8 cellular contexts compared by ENCODE assay signal in genomic region chr10:3471927-3472704, GRCh38.
DNase-seq lines count a peak whose midpoint lies in the region; ATAC-seq, FAIRE-seq and TF ChIP-seq lines count a peak whose summit lies in the region.

No MANE protein-coding gene starts in this region.

- peak; percentile 75 for FAIRE-seq in GM12878 (lab: Jason Lieb, UNC)

- BruUV-seq in GM12878 (replicated peaks; lab: Mats Ljungman, UMichigan): no TSS peak

- intact Hi-C loops in GM12878 (cut with micrococcal nuclease; ENCODE audit: unreplicated experiment): loop anchor here (10.0 kb wide), 1 partner anchor 313 kb away; the partner anchor contains the start of gene KLF6

- no peaks in the 10 kb centered on the region for H3K79me2 ChIP-seq in GM12878 (ENCODE audit: control insufficient read depth, insufficient read depth, low read length)

- H3K36me3 ChIP-seq in GM12878 (ENCODE audit: control insufficient read depth in 2 of 2, insufficient read depth in 2 of 2, low read length in 1 of 2) (no peaks in the 10 kb centered on the region), lung (ENCODE audit: control insufficient read depth in 2 of 2, insufficient read depth in 2 of 2, low read length in 2 of 2) (no peaks in the 10 kb centered on the region)

- POLR2A ChIA-PET in activated CD4-positive, alpha-beta T cell treated with anti-CD3 and anti-CD28 coated beads, Interleukin-2, amount 10 ng/mL, durations not matched to agents 7 days and 5 days (lab: Charles Lee): no interaction called here
- POLR2A ChIA-PET in GM12878 (lab: Charles Lee): interaction anchor here (0.6 kb wide), 1 partner anchor 10 kb away, joined by 3 read pairs; no protein-coding TSS in a partner anchor

- H3K27ac Mint-ChIP-seq in activated CD4-positive, alpha-beta T cell treated with anti-CD3 and anti-CD28 coated beads, Interleukin-2, amount 10 ng/mL, durations not matched to agents 7 days and 5 days: peak overlapping the region; percentile 85

- peak overlapping the region; percentile 14; the same call in 1 of the 2 replicates for H3K9ac ChIP-seq in GM12878 (ENCODE audit: control insufficient read depth, insufficient read depth, low read length)

- H3K4me3 ChIP-seq in GM12878: peak overlapping the region; percentile 47; the same call in 1 of the 2 replicates
- no peak overlapping the region for H3K4me3 ChIP-seq in lung

- H3K9me3 Mint-ChIP-seq in activated CD4-positive, alpha-beta T cell treated with anti-CD3 and anti-CD28 coated beads, Interleukin-2, amount 10 ng/mL, durations not matched to agents 7 days and 5 days: no peaks in the 10 kb centered on the region

- SMC1A ChIA-PET in GM12878 (lab: Charles Lee; ENCODE audit: uncharacterized antibody, unreplicated experiment): no interaction called here

- peaks cover 42% of the 10 kb centered on the region for H3K4me1 Mint-ChIP-seq in activated CD4-positive, alpha-beta T cell treated with anti-CD3 and anti-CD28 coated beads, Interleukin-2, amount 10 ng/mL, durations not matched to agents 7 days and 5 days

- no peak for ATAC-seq in GM12878
- no peak for ATAC-seq in lung (ENCODE audit: insufficient read depth, low FRiP score)
- no peak for ATAC-seq in GM18870 (IDR thresholded peaks at IDR 0.05; ENCODE audit: unreplicated experiment)

- H3K27ac ChIP-seq in GM12878 (ENCODE audit: control insufficient read depth, insufficient read depth) (peak overlapping the region; percentile 14), lung (ENCODE audit: low read depth in 1 of 2, low read length in 1 of 2) (peak overlapping the region; percentile 78 to 82), temporal lobe (ENCODE audit: low read depth, low read length) (peak overlapping the region; percentile 97)

- peak overlapping the region; percentile 65 for H3K4me3 Mint-ChIP-seq in activated CD4-positive, alpha-beta T cell treated with anti-CD3 and anti-CD28 coated beads, Interleukin-2, amount 10 ng/mL, durations not matched to agents 7 days and 5 days

- no peaks in the 10 kb centered on the region for H3K27me3 ChIP-seq in GM12878 (replicated peaks in 1 of 2; ENCODE audit: control insufficient read depth in 2 of 2, insufficient read depth in 2 of 2, low read length in 1 of 2)
- H3K27me3 ChIP-seq in lung (ENCODE audit: control insufficient read depth, insufficient read depth): no peaks in the 10 kb centered on the region

- H2AFZ ChIP-seq in GM12878 (ENCODE audit: control insufficient read depth, low read depth, low read length): peak overlapping the region; percentile 80

- no peak for TF ChIP-seq RAD21 in GM12878 (IDR thresholded peaks at IDR 0.05; ENCODE audit: insufficient read depth, low read depth, low read length)

- RAD21 ChIA-PET in GM12878 (lab: Charles Lee; ENCODE audit: unreplicated experiment): no interaction called here

- H3K9me3 ChIP-seq in GM12878 (replicated peaks; ENCODE audit: control insufficient read depth, insufficient read depth, low read length) (no peaks in the 10 kb centered on the region), lung (ENCODE audit: control insufficient read depth in 2 of 2, insufficient read depth in 1 of 2, low read length in 1 of 2) (no peaks in the 10 kb centered on the region)

- H3K27me3 Mint-ChIP-seq in activated CD4-positive, alpha-beta T cell treated with anti-CD3 and anti-CD28 coated beads, Interleukin-2, amount 10 ng/mL, durations not matched to agents 7 days and 5 days: peaks cover 15% of the 10 kb centered on the region

- TF ChIP-seq EP300 in GM12878 (IDR thresholded peaks at IDR 0.05; ENCODE audit: borderline replicate concordance in 1 of 2, control insufficient read depth in 1 of 2, low read depth in 2 of 2, low read length in 2 of 2): no peak

- CTCF ChIA-PET in activated CD4-positive, alpha-beta T cell treated with anti-CD3 and anti-CD28 coated beads, Interleukin-2, amount 10 ng/mL, durations not matched to agents 7 days and 5 days (lab: Charles Lee): no interaction called here
- CTCF ChIA-PET in GM12878 (lab: Yijun Ruan, JAX): no interaction called here

- H3K4me2 ChIP-seq in GM12878 (ENCODE audit: control insufficient read depth, insufficient read depth): peak overlapping the region; percentile 58

- peaks cover 13% of the 10 kb centered on the region for H3K4me1 ChIP-seq in GM12878 (ENCODE audit: control insufficient read depth, insufficient read depth, low read length)
- H3K4me1 ChIP-seq in lung (ENCODE audit: control insufficient read depth in 2 of 2, insufficient read depth in 2 of 2, low read length in 2 of 2): peaks cover 0 to 16% of the 10 kb centered on the region in 2 donors

- no peaks in the 10 kb centered on the region for H4K20me1 ChIP-seq in GM12878 (ENCODE audit: control insufficient read depth, insufficient read depth)

- in situ Hi-C loops in GM12878 (cut with MboI): no loop called here

- TF ChIP-seq CTCF in GM12878 (IDR thresholded peaks at IDR 0.05 in 2 of 3, conservative IDR thresholded peaks at IDR 0.05 in 1 of 3; ENCODE audit: control insufficient read depth in 2 of 3, extremely low read depth in 1 of 3, insufficient read depth in 1 of 3, low read depth in 3 of 3, low read length in 3 of 3) (no peak), lung (IDR thresholded peaks at IDR 0.05; ENCODE audit: control extremely low read depth, extremely low read depth) (no peak)

- WGBS in GM12878 (ENCODE audit: insufficient coverage, insufficient replicate concordance, low lambda C conversion rate, missing lambda C conversion rate): 50% methylated on average over 19 of the region's 19 CpGs
- WGBS in lung, 2 donors: 39 to 48% methylated on average over 19 of the region's 19 CpGs

- no peak for TF ChIP-seq POLR2A in GM12878 (IDR thresholded peaks at IDR 0.05; ENCODE audit: low read depth, low read length)

- no peaks in the 10 kb centered on the region for H3K36me3 Mint-ChIP-seq in activated CD4-positive, alpha-beta T cell treated with anti-CD3 and anti-CD28 coated beads, Interleukin-2, amount 10 ng/mL, durations not matched to agents 7 days and 5 days (ENCODE audit: low read depth)

- DNase-seq in activated CD4-positive, alpha-beta T cell treated with anti-CD3 and anti-CD28 coated beads, Interleukin-2, amount 10 ng/mL, durations not matched to agents 7 days and 5 days: no peak
- no peak for DNase-seq in activated CD4-positive, alpha-beta T cell treated with anti-CD3 and anti-CD28 coated beads, Interleukin-2, amount 50 U/mL, for 1 hour
- DNase-seq in GM12878 (ENCODE audit: low read depth, low spot score): no peak
- peak; percentile 49 for DNase-seq in lung (ENCODE audit: low spot score)
- DNase-seq in NCI-H128 (lab: John Stamatoyannopoulos, UW; ENCODE audit: unreplicated experiment): no peak
- no peak for DNase-seq in NCI-H2171 treated with DMSO at 0.1 percent for 48 hours (lab: John Stamatoyannopoulos, UW)

TF ChIP-seq in GM12878, 131 proteins besides CTCF, POLR2A, EP300 and RAD21:
- TF ChIP-seq KLF5 (IDR thresholded peaks at IDR 0.05; ENCODE audit: partially characterized antibody): no peak
- no peak for TF ChIP-seq ZNF24 (IDR thresholded peaks at IDR 0.05)
- TF ChIP-seq NR2F1 (conservative IDR thresholded peaks at IDR 0.05): no peak
- TF ChIP-seq SMAD5 (IDR thresholded peaks at IDR 0.05; ENCODE audit: low read depth): no peak
- no peak for TF ChIP-seq NR2C2 (IDR thresholded peaks at IDR 0.05; ENCODE audit: borderline replicate concordance, control insufficient read depth, insufficient read length, low read depth)
- no peak for TF ChIP-seq TBL1XR1 (IDR thresholded peaks at IDR 0.05; ENCODE audit: low read depth, low read length)
- no peak for TF ChIP-seq NFIC (IDR thresholded peaks at IDR 0.05; ENCODE audit: low read depth, low read length)

Comparison
In these comparisons a context has a peak if more than half of its experiments do, and no peak if none do; other contexts are left out.
1. H3K27ac ChIP-seq: peak in every context shown above with its lines; median percentile 97 in temporal lobe; 80 in lung; 14 in GM12878.